Comparison of ENCODE assay signal across 14 cellular contexts in genomic region chr3:99666201-99666600, GRCh38. TPM values are rescaled to one million over a fixed set of nuclear protein-coding genes. Genes with fewer than 3 reads are reported as not detected.
DNase-seq lines count a peak whose midpoint lies in the region; ATAC-seq and TF ChIP-seq lines count a peak whose summit lies in the region.
"Had no signal": no experiment of that assay in that cellular context is flagged by ENCODE, and none has a peak within 500 bp of the region (broad histone marks: within the 10 kb centered on the region; RNA-seq: fewer than 3 reads in every experiment).

No MANE protein-coding gene starts in this region.

- no peak overlapping the region for H2AFZ ChIP-seq in IMR-90 (replicated peaks; ENCODE audit: low read length, poor library complexity)

- H2BK20ac ChIP-seq in IMR-90 (ENCODE audit: low read depth, low read length): peak overlapping the region; percentile 2; the same call in 1 of the 2 replicates

- no peak overlapping the region for H2AK5ac ChIP-seq in IMR-90 (ENCODE audit: low read depth, low read length)

- in situ Hi-C loops in IMR-90 (cut with MboI; ENCODE audit: low sequenced_read_pairs): no loop called here

- H3K18ac ChIP-seq in IMR-90 (ENCODE audit: low read depth, low read length): peak overlapping the region; percentile 2; the same call in 1 of the 2 replicates

- no peak for TF ChIP-seq RAD21 in IMR-90 (IDR thresholded peaks at IDR 0.05; ENCODE audit: low read length)

- no peak overlapping the region for H3K4ac ChIP-seq in IMR-90 (ENCODE audit: low read depth, low read length)

- CTCF ChIA-PET in IMR-90 (lab: Yijun Ruan, JAX): no interaction called here

- no peak overlapping the region for H2BK15ac ChIP-seq in IMR-90 (ENCODE audit: low read depth, low read length)

- dilution Hi-C loops in IMR-90 (cut with HindIII; ENCODE audit: low sequenced_read_pairs, unreplicated experiment): no loop called here

- H3K14ac ChIP-seq in IMR-90 (replicated peaks; ENCODE audit: low read depth, low read length): 0 out of 2 replicates have a peak overlapping the region, but pooled peaks have one; percentile 16

- TF ChIP-seq CTCF in IMR-90 (conservative IDR thresholded peaks at IDR 0.05; ENCODE audit: low read depth, low read length): no peak
- TF ChIP-seq CTCF in gastroesophageal sphincter (IDR thresholded peaks at IDR 0.05): no peak

- H3K9ac ChIP-seq in IMR-90 (ENCODE audit: low read depth, low read length) (no peak overlapping the region), skeletal muscle satellite cell (ENCODE audit: low read depth, low read length) (no peak overlapping the region)

- H4K8ac ChIP-seq in IMR-90 (ENCODE audit: low read depth in 2 of 2, low read length in 2 of 2): no peak overlapping the region

- H3K79me1 ChIP-seq in IMR-90 (ENCODE audit: low read depth in 1 of 2, low read length in 2 of 2): peaks cover 32 to 46% of the 10 kb centered on the region in 2 experiments; a peak in 3 of 4 replicates

- peak overlapping the region; percentile 31 for H4K5ac ChIP-seq in IMR-90 (ENCODE audit: low read depth, low read length)

- no peaks in the 10 kb centered on the region; the same call in 1 of the 2 replicates for H4K20me1 ChIP-seq in IMR-90 (ENCODE audit: insufficient read depth, low read length)

- H3K4me3 ChIP-seq in IMR-90 (ENCODE audit: insufficient read depth, low read depth, low read length) (no peak overlapping the region), gastroesophageal sphincter (no peak overlapping the region), skeletal muscle satellite cell (ENCODE audit: low read length) (no peak overlapping the region)
- H3K4me3 ChIP-seq: psoas muscle had no signal

- no peak overlapping the region for H2BK120ac ChIP-seq in IMR-90 (ENCODE audit: low read depth, low read length)

- intact Hi-C loops in IMR-90 (cut with micrococcal nuclease): no loop called here

- H2BK5ac ChIP-seq in IMR-90 (ENCODE audit: low read depth, low read length, poor library complexity, severe bottlenecking): peak overlapping the region; percentile 29

- no CpG with 5 or more reads among the region's 1 CpG for WGBS in IMR-90 (ENCODE audit: extremely low coverage in 2 of 2, insufficient read length in 1 of 2), 2 experiments
- WGBS in gastroesophageal sphincter (ENCODE audit: low coverage in 1 of 2), 2 donors: 57 to 67% methylated on average over 1 of the region's 1 CpG

- H4K91ac ChIP-seq in IMR-90 (ENCODE audit: insufficient read depth, low read depth, low read length): no peak overlapping the region

- peaks cover 3% of the 10 kb centered on the region; the same call in 1 of the 2 replicates for H3K36me3 ChIP-seq in IMR-90 (ENCODE audit: control insufficient read depth, insufficient read depth, low read length)
- H3K36me3 ChIP-seq in gastroesophageal sphincter: no peaks in the 10 kb centered on the region
- peaks cover 48% of the 10 kb centered on the region for H3K36me3 ChIP-seq in skeletal muscle satellite cell (ENCODE audit: insufficient read depth, low read length)

- no peak overlapping the region for H3K56ac ChIP-seq in IMR-90 (ENCODE audit: extremely low read depth, insufficient read depth, low read length)

- POLR2A ChIA-PET in IMR-90 (lab: Charles Lee; ENCODE audit: unreplicated experiment): no interaction called here

- no peak overlapping the region for H3K23ac ChIP-seq in IMR-90 (ENCODE audit: low read depth, low read length)

- H3K4me2 ChIP-seq in IMR-90 (ENCODE audit: low read depth, low read length) (peak overlapping the region; percentile 31), skeletal muscle satellite cell (ENCODE audit: low read length) (peak overlapping the region; percentile 38)

- H3K9me3 ChIP-seq in IMR-90 (ENCODE audit: control insufficient read depth, insufficient read depth, low read length) (no peaks in the 10 kb centered on the region), gastroesophageal sphincter (no peaks in the 10 kb centered on the region), skeletal muscle satellite cell (replicated peaks; ENCODE audit: low read length) (no peaks in the 10 kb centered on the region)
- H3K9me3 ChIP-seq: psoas muscle had no signal

- ATAC-seq in IMR-90 (ENCODE audit: low read depth) (no peak), gastroesophageal sphincter (peak; percentile 71), HG03095 (IDR thresholded peaks at IDR 0.05; ENCODE audit: unreplicated experiment) (no peak), HG03135 (IDR thresholded peaks at IDR 0.05; ENCODE audit: unreplicated experiment) (no peak)
- ATAC-seq: activated CD8-positive, alpha-beta T cell treated with anti-CD3 and anti-CD28 coated beads for 36 hours; naive thymus-derived CD4-positive, alpha-beta T cell had no signal

- H3K4me1 ChIP-seq in IMR-90 (ENCODE audit: control insufficient read depth, insufficient read depth, low read length): peaks cover 7% of the 10 kb centered on the region; the same call in 1 of the 2 replicates
- peaks cover 4 to 40% (median 6%) of the 10 kb centered on the region in 3 donors for H3K4me1 ChIP-seq in gastroesophageal sphincter
- H3K4me1 ChIP-seq in skeletal muscle satellite cell (ENCODE audit: control insufficient read depth, insufficient read depth, low read length): peaks cover 65% of the 10 kb centered on the region
- H3K4me1 ChIP-seq: psoas muscle had no signal

- no TSS peak for BruUV-seq in IMR-90 (replicated peaks; lab: Mats Ljungman, UMichigan)

- no peaks in the 10 kb centered on the region for H3K27me3 ChIP-seq in IMR-90 (ENCODE audit: control insufficient read depth, insufficient read depth, low read length)
- no peaks in the 10 kb centered on the region for H3K27me3 ChIP-seq in gastroesophageal sphincter
- H3K27me3 ChIP-seq in skeletal muscle satellite cell (ENCODE audit: control insufficient read depth, insufficient read depth, low read length): no peaks in the 10 kb centered on the region

- TF ChIP-seq POLR2A in IMR-90 (IDR thresholded peaks at IDR 0.05; ENCODE audit: low read depth, low read length) (no peak), gastroesophageal sphincter (IDR thresholded peaks at IDR 0.05) (no peak)

- no peak for TF ChIP-seq EP300 in gastroesophageal sphincter (IDR thresholded peaks at IDR 0.05)

- no peak overlapping the region for H3K27ac ChIP-seq in IMR-90 (ENCODE audit: insufficient read depth, low read length)
- peak overlapping the region in 1 of 4 donors; percentile 13 for H3K27ac ChIP-seq in gastroesophageal sphincter
- H3K27ac ChIP-seq: psoas muscle had no signal

- DNase-seq in IMR-90: no peak
- peak; percentile 64 for DNase-seq in amniotic epithelial cell (ENCODE audit: low read depth)
- DNase-seq in mucosa of gallbladder (ENCODE audit: low spot score): no peak
- DNase-seq: activated CD8-positive, alpha-beta T cell treated with anti-CD3 and anti-CD28 coated beads for 36 hours; amygdala; erythroblast; naive thymus-derived CD4-positive, alpha-beta T cell; NCI-H187 treated with DMSO at 0.1 percent for 48 hours; NCI-H524 treated with DMSO at 0.1 percent for 48 hours; psoas muscle had no signal

- no peaks in the 10 kb centered on the region; the same call in none of the 2 replicates for H3K9me1 ChIP-seq in IMR-90 (ENCODE audit: insufficient read depth, low read length)

- H2AK9ac ChIP-seq in IMR-90 (replicated peaks; ENCODE audit: low read depth, low read length, poor library complexity): no peak overlapping the region

TF ChIP-seq in IMR-90, 13 proteins besides CTCF, POLR2A, EP300 and RAD21:
- TF ChIP-seq NFE2L2 (IDR thresholded peaks at IDR 0.05; ENCODE audit: low read depth, low read length): no peak
- peak; percentile 75 for TF ChIP-seq CEBPB (IDR thresholded peaks at IDR 0.05; ENCODE audit: low read depth, low read length)
TF ChIP-seq in IMR-90: peak in this region for 1.

RNA-seq across cellular contexts. Expression of gene COL8A1, which starts 27.8 kb away (rescaled TPM):
- total RNA-seq in IMR-90 (2012; rRNA removed): 109 and 119 TPM in 2 replicates
- 133 and 151 TPM in 2 replicates for polyA plus RNA-seq in IMR-90 (2012; rRNA removed)
- polyA plus RNA-seq in IMR-90 (2012; cell fraction: cytosol; rRNA removed): 59.3 and 60.5 TPM in 2 replicates
- polyA plus RNA-seq in IMR-90 (2012; cell fraction: nucleus; rRNA removed; ENCODE audit: low replicate concordance): 44.8 and 87.0 TPM in 2 replicates
- 100 to 1,000 TPM in 2 of 4 donors, 10 to 100 TPM in 2; 20.3 to 136 (median 80.1) TPM for total RNA-seq in gastroesophageal sphincter
- 31.7 and 46.6 TPM in 2 replicates for total RNA-seq in skeletal muscle satellite cell (2012; rRNA removed)
- total RNA-seq in mucosa of gallbladder: 3.7 TPM
- total RNA-seq: activated CD8-positive, alpha-beta T cell treated with anti-CD3 and anti-CD28 coated beads for 36 hours had no signal
- polyA plus RNA-seq: naive thymus-derived CD4-positive, alpha-beta T cell had no signal
